In the genomic region with DNA sequence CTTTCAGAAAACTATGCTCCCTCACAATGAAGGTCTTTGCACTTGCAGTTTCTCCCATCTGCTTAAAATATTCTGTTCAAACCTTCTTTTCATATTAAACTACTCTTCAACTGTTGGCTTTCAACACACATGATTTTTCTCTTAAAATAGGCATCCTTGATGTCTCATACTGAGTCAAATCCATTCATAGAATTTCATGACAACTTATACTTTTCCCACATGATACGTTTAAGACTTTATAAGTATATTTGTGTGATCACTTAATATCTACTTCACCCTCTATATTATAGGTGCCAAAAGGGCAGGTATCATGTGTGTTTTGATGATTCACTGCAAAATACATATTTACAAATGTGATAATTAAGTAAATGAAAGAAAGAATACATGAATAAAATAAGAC, we compare ENCODE assay signal across 30 cellular contexts.
"Had no signal": no experiment of that assay in that cellular context is flagged by ENCODE, and none has a peak within 500 bp of the region (broad histone marks: within the 10 kb centered on the region; RNA-seq: fewer than 3 reads in every experiment).

No MANE protein-coding gene starts in this region.

- H3K27ac ChIP-seq: left lung, lower lobe of right lung, neural progenitor cell, neutrophil, ovary, right atrium auricular region, right lobe of liver, stomach, suprapubic skin, thoracic aorta, tibial artery, uterus had no signal

- H3K4me1 ChIP-seq: left lung, lower lobe of right lung, neural progenitor cell, right atrium auricular region, right lobe of liver, stomach, suprapubic skin, tibial artery, uterus had no signal

- DNase-seq: hypothalamus; immature natural killer cell; kidney; left colon; left lung; lower lobe of right lung; mesendoderm; naive B cell; natural killer cell; nephron progenitor cell; ovary; right lobe of liver; stimulated activated CD4-positive, alpha-beta T cell treated with anti-CD3 and anti-CD28 coated beads, Interleukin-1b, Interleukin-23, amount 100 ng/mL, for 48 hours; stimulated activated CD4-positive, alpha-beta T cell treated with anti-CD3 and anti-CD28 coated beads, Interleukin-2, amount 100 ng/mL, for 48 hours; stimulated activated CD4-positive, alpha-beta T cell treated with anti-CD3 and anti-CD28 coated beads, Interleukin-4, amount 100 ng/mL, for 4 hours; stimulated activated CD8-positive, alpha-beta memory T cell treated with anti-CD3 and anti-CD28 coated beads, Interleukin-4, amount 100 ng/mL, for 48 hours; stimulated activated naive CD8-positive, alpha-beta T cell treated with anti-CD3 and anti-CD28 coated beads, Interleukin-15, Interleukin-2, amounts not matched to agents 100 U/mL and 50 U/mL, for 24 hours; stomach; tibial artery; trophoblast cell; uterus had no signal

- H3K4me2 ChIP-seq: neural progenitor cell, smooth muscle cell had no signal

- H3K4me3 Mint-ChIP-seq: immature natural killer cell; mesothelial cell of epicardium; naive B cell; natural killer cell; nephron progenitor cell; neural progenitor cell; stimulated activated memory B cell treated with anti-CD40 and anti-IgM and Interleukin-4, amounts not matched to agents 10 μg/mL and 1 μg/mL and 100 μg/mL, for 72 hours had no signal

- H3K27me3 ChIP-seq: left lung, neural progenitor cell, neutrophil, ovary, right atrium auricular region, right lobe of liver, stomach, suprapubic skin, tibial artery, uterus had no signal

- H3K4me1 Mint-ChIP-seq: immature natural killer cell; mesothelial cell of epicardium; naive B cell; natural killer cell; nephron progenitor cell; neural progenitor cell; stimulated activated memory B cell treated with anti-CD40 and anti-IgM and Interleukin-4, amounts not matched to agents 10 μg/mL and 1 μg/mL and 100 μg/mL, for 72 hours had no signal

- H3K27ac Mint-ChIP-seq: immature natural killer cell; mesothelial cell of epicardium; naive B cell; natural killer cell; nephron progenitor cell; neural progenitor cell; progenitor cell of endocrine pancreas; stimulated activated memory B cell treated with anti-CD40 and anti-IgM and Interleukin-4, amounts not matched to agents 10 μg/mL and 1 μg/mL and 100 μg/mL, for 72 hours had no signal

- H2AFZ ChIP-seq: neural progenitor cell had no signal

- H3K9me3 ChIP-seq: left lung, lower lobe of right lung, neutrophil, ovary, right atrium auricular region, right lobe of liver, suprapubic skin, thoracic aorta, tibial artery, uterus had no signal

- H3K9me3 Mint-ChIP-seq: neural progenitor cell had no signal

- H3K36me3 Mint-ChIP-seq: immature natural killer cell; mesothelial cell of epicardium; naive B cell; natural killer cell; neural progenitor cell; stimulated activated memory B cell treated with anti-CD40 and anti-IgM and Interleukin-4, amounts not matched to agents 10 μg/mL and 1 μg/mL and 100 μg/mL, for 72 hours had no signal

- H3K4me3 ChIP-seq: left lung, lower lobe of right lung, neural progenitor cell, ovary, right atrium auricular region, right lobe of liver, smooth muscle cell, stomach, suprapubic skin, thoracic aorta, tibial artery, uterus had no signal

- H3K36me3 ChIP-seq: left lung, lower lobe of right lung, neural progenitor cell, neutrophil, ovary, right atrium auricular region, right lobe of liver, stomach, suprapubic skin, thoracic aorta, tibial artery, uterus had no signal

- ATAC-seq: left colon; left lung; lower lobe of right lung; natural killer cell; right lobe of liver; stimulated activated memory B cell treated with anti-CD40 and anti-IgM and Interleukin-4, amounts not matched to agents 10 μg/mL and 1 μg/mL and 100 μg/mL, for 72 hours; stimulated activated naive CD8-positive, alpha-beta T cell treated with anti-CD3 and anti-CD28 coated beads, Interleukin-15, Interleukin-2, amounts not matched to agents 100 U/mL and 50 U/mL, for 24 hours had no signal

- H3K27me3 Mint-ChIP-seq: naive B cell; progenitor cell of endocrine pancreas; stimulated activated memory B cell treated with anti-CD40 and anti-IgM and Interleukin-4, amounts not matched to agents 10 μg/mL and 1 μg/mL and 100 μg/mL, for 72 hours had no signal
